9 cellular contexts compared by ENCODE assay signal in the genomic region with DNA sequence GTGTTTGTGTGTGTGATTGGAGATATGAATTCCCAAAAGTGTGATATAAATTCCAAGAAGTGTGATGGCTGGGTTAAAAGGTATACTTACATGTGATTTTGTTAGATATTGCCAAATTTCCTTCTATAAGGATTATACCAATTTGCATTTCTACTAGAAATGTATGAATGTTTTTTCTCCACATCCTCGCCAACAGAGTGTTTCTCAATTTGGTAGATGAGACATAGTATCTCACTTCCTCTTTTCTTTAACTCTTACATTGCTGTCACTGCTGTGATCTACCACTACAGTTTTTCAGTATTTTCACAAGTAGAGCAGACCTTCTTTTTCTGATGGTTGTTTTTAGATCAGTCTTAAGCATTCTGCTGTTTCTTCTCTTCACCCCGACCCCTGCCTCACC.
DNase-seq lines count a peak whose midpoint lies in the region; ATAC-seq and TF ChIP-seq lines count a peak whose summit lies in the region.
"Had no signal": no experiment of that assay in that cellular context is flagged by ENCODE, and none has a peak within 500 bp of the region (broad histone marks: within the 10 kb centered on the region; RNA-seq: fewer than 3 reads in every experiment).

No MANE protein-coding gene starts in this region.

- H3K9me3 ChIP-seq in A673 (ENCODE audit: low read depth, low read length, poor library complexity, severe bottlenecking): no peaks in the 10 kb centered on the region
- peaks cover 0 to 4% (median 0%) of the 10 kb centered on the region in 3 donors for H3K9me3 ChIP-seq in adrenal gland (replicated peaks in 1 of 3)
- H3K9me3 ChIP-seq: A549 had no signal

- CTCF ChIA-PET in A673 (lab: Charles Lee) (no interaction called here), RWPE1 (lab: Yijun Ruan, JAX) (interaction anchor here (0.6 kb wide), 1 partner anchor 14 kb away, joined by 3 read pairs; no protein-coding TSS in a partner anchor)

- H3K27me3 ChIP-seq in A673 (replicated peaks; ENCODE audit: insufficient read depth, low read depth, low read length, poor library complexity) (no peaks in the 10 kb centered on the region), adrenal gland (no peaks in the 10 kb centered on the region)

- no peak for TF ChIP-seq CTCF in A673 (conservative IDR thresholded peaks at IDR 0.05; ENCODE audit: low read depth, low read length)
- TF ChIP-seq CTCF in RWPE1 (conservative IDR thresholded peaks at IDR 0.05; ENCODE audit: low read depth): no peak
- no peak for TF ChIP-seq CTCF in adrenal gland (IDR thresholded peaks at IDR 0.05)

- ATAC-seq in GM19328 (IDR thresholded peaks at IDR 0.05; ENCODE audit: unreplicated experiment) (peak; percentile 89), HG03066 (IDR thresholded peaks at IDR 0.05; ENCODE audit: low read depth, unreplicated experiment) (peak; percentile 97)
- ATAC-seq: A549 had no signal

- H3K4me1 ChIP-seq in A673 (ENCODE audit: insufficient read depth, low read length, poor library complexity, severe bottlenecking): peaks cover 7% of the 10 kb centered on the region
- peaks cover 0 to 6% of the 10 kb centered on the region in 2 donors for H3K4me1 ChIP-seq in adrenal gland (replicated peaks in 1 of 2)
- H3K4me1 ChIP-seq: A549 had no signal

- TF ChIP-seq POLR2A in adrenal gland (IDR thresholded peaks at IDR 0.05): no peak

- DNase-seq in A673 (ENCODE audit: low spot score) (peak; percentile 14), RWPE1 (ENCODE audit: low spot score) (peak; percentile 9), LoVo (ENCODE audit: low spot score) (no peak), adrenal gland (no peak), GOT3 (lab: John Stamatoyannopoulos, UW) (no peak), putamen (ENCODE audit: low spot score) (no peak)

- H3K4me3 ChIP-seq in A673 (ENCODE audit: low read depth, low read length, poor library complexity, severe bottlenecking) (no peak overlapping the region), adrenal gland (no peak overlapping the region)
- H3K4me3 ChIP-seq: A549 had no signal

- H3K36me3 ChIP-seq in A673 (ENCODE audit: insufficient read depth, low read length, poor library complexity, severe bottlenecking) (no peaks in the 10 kb centered on the region), adrenal gland (replicated peaks in 1 of 2) (no peaks in the 10 kb centered on the region)

- intact Hi-C loops in A673 (cut with micrococcal nuclease; ENCODE audit: unreplicated experiment): no loop called here
- intact Hi-C loops in adrenal gland (cut with DNase I): no loop called here

- POLR2A ChIA-PET in A673 (lab: Charles Lee; ENCODE audit: low non-redundant PET): no interaction called here
- POLR2A ChIA-PET in RWPE1 (lab: Yijun Ruan, JAX; ENCODE audit: low non-redundant PET): no interaction called here

- no peak overlapping the region for H3K27ac ChIP-seq in A673 (ENCODE audit: low read depth, low read length, poor library complexity, severe bottlenecking)
- H3K27ac ChIP-seq in RWPE1: no peak overlapping the region
- no peak overlapping the region for H3K27ac ChIP-seq in adrenal gland
- H3K27ac ChIP-seq: A549 had no signal

- no TSS peak for BruUV-seq in A673 (replicated peaks; lab: Mats Ljungman, UMichigan)

- WGBS in adrenal gland, 4 donors: 40 to 64% (median 59%) methylated on average over 2 of the region's 2 CpGs

Comparison
In these comparisons a context has a peak if more than half of its experiments do, and no peak if none do; other contexts are left out.
1. DNase-seq: peak in A673 (single experiment) and RWPE1 (single experiment); none in LoVo (single experiment), adrenal gland (0 of 7), GOT3 (single experiment) and putamen (single experiment).